Comparison of ENCODE assay signal across 19 cellular contexts in the genomic region with DNA sequence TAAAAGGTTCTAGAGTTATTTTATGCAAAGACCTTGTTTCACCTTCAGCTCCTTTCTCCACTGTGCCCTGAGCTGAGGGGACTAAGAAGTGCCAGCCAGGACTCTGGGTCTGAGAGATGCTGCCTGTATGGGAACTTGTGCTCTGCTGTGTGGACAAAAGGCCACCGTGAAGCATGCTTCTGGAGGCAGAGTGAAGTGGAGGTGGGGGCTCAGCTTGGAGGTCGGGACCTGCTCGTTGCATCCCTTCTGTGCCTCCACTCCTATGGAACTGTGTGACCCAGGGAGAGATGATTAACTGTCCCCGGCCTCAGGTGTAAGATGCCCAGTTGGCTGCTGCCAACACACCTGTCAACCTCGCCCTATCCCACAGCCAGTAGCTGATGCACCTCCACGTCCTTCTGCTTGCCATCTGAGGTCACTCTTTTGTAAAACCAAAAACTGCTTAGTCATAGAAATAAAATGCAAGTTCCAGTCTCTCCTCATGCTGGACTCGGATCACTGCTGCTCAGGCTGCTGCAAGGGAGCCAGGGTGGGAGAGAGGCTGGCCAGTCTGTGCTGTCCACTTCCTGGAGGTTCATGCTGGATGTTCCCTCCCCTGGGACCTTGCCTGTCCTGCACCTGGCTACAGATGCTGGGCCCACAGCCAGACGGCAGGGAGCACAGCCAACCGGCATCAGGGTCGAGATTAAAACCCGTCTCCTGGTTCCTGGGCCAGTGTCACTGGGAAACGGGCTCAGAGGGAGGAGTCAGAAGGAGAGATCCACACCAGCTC.
DNase-seq lines count a peak whose midpoint lies in the region; ATAC-seq, FAIRE-seq and TF ChIP-seq lines count a peak whose summit lies in the region.
"Had no signal": no experiment of that assay in that cellular context is flagged by ENCODE, and none has a peak within 500 bp of the region (broad histone marks: within the 10 kb centered on the region; RNA-seq: fewer than 3 reads in every experiment).

No MANE protein-coding gene starts in this region.

- no peak for ATAC-seq in T-cell (replicated peaks in 1 of 4)
- ATAC-seq in HG02970 (IDR thresholded peaks at IDR 0.05; ENCODE audit: low FRiP score, unreplicated experiment) = no peak
- ATAC-seq: gastrocnemius medialis had no signal

- TF ChIP-seq CTCF in bronchial epithelial cell (IDR thresholded peaks at IDR 0.05; ENCODE audit: insufficient read depth, low read length, severe bottlenecking) (no peak), neural crest cell (conservative IDR thresholded peaks at IDR 0.05) (no peak)

- H3K36me3 Mint-ChIP-seq in neural crest cell (ENCODE audit: low read depth) (no peaks in the 10 kb centered on the region), T-cell (no peaks in the 10 kb centered on the region)
- H3K36me3 Mint-ChIP-seq: activated naive CD4-positive, alpha-beta T cell treated with anti-CD3 and anti-CD28 coated beads, Interleukin-2, amount 50 U/mL, for 24 hours; brain had no signal

- H3K4me1 Mint-ChIP-seq in neural crest cell = peaks cover 13% of the 10 kb centered on the region
- no peaks in the 10 kb centered on the region for H3K4me1 Mint-ChIP-seq in T-cell
- H3K4me1 Mint-ChIP-seq: activated naive CD4-positive, alpha-beta T cell treated with anti-CD3 and anti-CD28 coated beads, Interleukin-2, amount 50 U/mL, for 24 hours had no signal

- H3K27ac Mint-ChIP-seq in neural crest cell (ENCODE audit: unreplicated experiment) (peak overlapping the region; percentile 27), T-cell (no peak overlapping the region)
- H3K27ac Mint-ChIP-seq: activated naive CD4-positive, alpha-beta T cell treated with anti-CD3 and anti-CD28 coated beads, Interleukin-2, amount 50 U/mL, for 24 hours had no signal

- H3K36me3 ChIP-seq in bronchial epithelial cell (ENCODE audit: control insufficient read depth, insufficient read depth, low read length) = no peaks in the 10 kb centered on the region
- H3K36me3 ChIP-seq: gastrocnemius medialis, ovary had no signal

- POLR2A ChIA-PET in T-cell (lab: Charles Lee) = no interaction called here

- CTCF ChIA-PET in T-cell (lab: Charles Lee) = no interaction called here

- DNase-seq in activated effector memory CD4-positive, alpha-beta T cell treated with anti-CD3 and anti-CD28 coated beads, Interleukin-2, amount 50 U/mL, for 16 hours = peak; percentile 31
- no peak for DNase-seq in activated effector memory CD4-positive, alpha-beta T cell treated with Interleukin-2 at 50 U/mL for 16 hours
- DNase-seq in bronchial epithelial cell (ENCODE audit: low read depth) (no peak), neural crest cell (ENCODE audit: low read depth, low spot score) (no peak), urothelium cell line (ENCODE audit: low spot score) (peak; percentile 76), T-cell (no peak), UCSD-AML1 (lab: John Stamatoyannopoulos, UW; ENCODE audit: unreplicated experiment) (no peak)
- DNase-seq: activated CD4-positive, alpha-beta T cell treated with anti-CD3 and anti-CD28 coated beads, Interleukin-2, amount 50 U/mL, for 1 hour; activated CD8-positive, alpha-beta memory T cell treated with anti-CD3 and anti-CD28 coated beads, Interleukin-2, amount 50 U/mL, for 48 hours; C1 segment of cervical spinal cord; gastrocnemius medialis; GF-D8; NCI-H1694; stimulated activated CD4-positive, alpha-beta T cell treated with anti-CD3 and anti-CD28 coated beads, Interleukin-2, amount 100 ng/mL, for 24 hours had no signal

- H3K27me3 Mint-ChIP-seq in neural crest cell (ENCODE audit: low read depth) = no peaks in the 10 kb centered on the region
- peaks cover 10 to 29% of the 10 kb centered on the region in 2 donors for H3K27me3 Mint-ChIP-seq in T-cell

- H3K9me3 Mint-ChIP-seq in neural crest cell (no peaks in the 10 kb centered on the region), T-cell (no peaks in the 10 kb centered on the region)
- H3K9me3 Mint-ChIP-seq: activated naive CD4-positive, alpha-beta T cell treated with anti-CD3 and anti-CD28 coated beads, Interleukin-2, amount 50 U/mL, for 24 hours had no signal

- H3K4me3 Mint-ChIP-seq in neural crest cell = no peak overlapping the region
- no peak overlapping the region for H3K4me3 Mint-ChIP-seq in T-cell
- H3K4me3 Mint-ChIP-seq: activated naive CD4-positive, alpha-beta T cell treated with anti-CD3 and anti-CD28 coated beads, Interleukin-2, amount 50 U/mL, for 24 hours; brain had no signal

- H3K27me3 ChIP-seq in bronchial epithelial cell (ENCODE audit: control insufficient read depth, insufficient read depth, low read length) = no peaks in the 10 kb centered on the region
- H3K27me3 ChIP-seq: gastrocnemius medialis, ovary had no signal

- FAIRE-seq in bronchial epithelial cell (lab: Jason Lieb, UNC) (peak; percentile 73), urothelium cell line (lab: Jason Lieb, UNC) (peak; percentile 68)
- FAIRE-seq: GM12891 had no signal

- no peak overlapping the region for H3K4me3 ChIP-seq in bronchial epithelial cell (ENCODE audit: low read depth, low read length)
- H3K4me3 ChIP-seq: gastrocnemius medialis, ovary had no signal

Comparison
In these comparisons a context has a peak if more than half of its experiments do, and no peak if none do; other contexts are left out.
1. DNase-seq: peak in activated effector memory CD4-positive, alpha-beta T cell treated with anti-CD3 and anti-CD28 coated beads, Interleukin-2, amount 50 U/mL, for 16 hours (single experiment) and urothelium cell line (single experiment); none in activated effector memory CD4-positive, alpha-beta T cell treated with Interleukin-2 at 50 U/mL for 16 hours (single experiment), bronchial epithelial cell (single experiment), neural crest cell (single experiment), T-cell (0 of 34) and UCSD-AML1 (single experiment).